ENCODE assay signal across 17 cellular contexts in the genomic region with DNA sequence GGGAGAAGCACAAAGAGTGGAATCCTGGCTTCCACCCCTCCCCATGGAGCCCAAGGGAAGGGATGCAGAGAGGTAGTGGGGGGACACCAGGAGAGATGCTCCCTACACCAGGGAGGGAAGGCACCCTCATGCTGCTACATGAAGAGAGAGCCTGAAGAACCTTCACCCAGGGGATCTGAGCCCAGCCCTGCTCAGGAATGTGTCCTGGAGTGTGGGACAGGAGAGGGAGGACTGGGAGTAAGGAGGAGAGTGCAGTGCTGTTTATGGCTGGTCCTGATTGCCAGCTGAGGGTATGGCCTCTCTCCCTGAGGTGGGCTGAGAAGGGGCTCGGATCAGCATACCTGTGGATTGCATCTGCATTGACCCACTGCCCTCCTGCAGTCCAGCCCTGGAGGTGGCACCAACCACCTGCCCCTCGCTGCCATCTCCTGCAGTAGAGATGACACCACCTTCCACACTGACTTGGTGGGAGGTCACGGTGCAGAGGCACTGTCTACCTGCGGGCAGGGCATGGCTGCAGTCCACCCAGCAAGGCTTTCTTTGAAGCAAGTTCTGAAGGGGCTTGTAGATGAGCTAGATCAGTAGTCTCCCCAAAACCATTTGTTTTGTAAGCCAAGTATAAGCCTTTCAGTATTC.
"Had no signal": no experiment of that assay in that cellular context is flagged by ENCODE, and none has a peak within 500 bp of the region (broad histone marks: within the 10 kb centered on the region; RNA-seq: fewer than 3 reads in every experiment).

No MANE protein-coding gene starts in this region.

- H3K27me3 ChIP-seq: body of pancreas, neutrophil, right lobe of liver, vagina had no signal

- H3K9me3 ChIP-seq: body of pancreas, neutrophil, right lobe of liver, vagina had no signal

- H3K27ac ChIP-seq: body of pancreas, epithelial cell of prostate, neutrophil, parathyroid adenoma, right lobe of liver, vagina had no signal

- ATAC-seq: activated CD4-positive, alpha-beta T cell treated with anti-CD3 and anti-CD28 coated beads for 36 hours; body of pancreas; left ventricle myocardium superior; naive thymus-derived CD4-positive, alpha-beta T cell; right lobe of liver; stimulated activated memory B cell treated with anti-CD40 and anti-IgM and Interleukin-4, amounts not matched to agents 10 μg/mL and 1 μg/mL and 100 μg/mL, for 72 hours had no signal

- H3K4me3 ChIP-seq: body of pancreas, right lobe of liver, vagina had no signal

- H2AFZ ChIP-seq: parathyroid adenoma had no signal

- H3K79me2 ChIP-seq: parathyroid adenoma had no signal

- DNase-seq: activated CD4-positive, alpha-beta T cell treated with anti-CD3 and anti-CD28 coated beads for 36 hours; activated CD4-positive, alpha-beta T cell treated with anti-CD3 and anti-CD28 coated beads, Interleukin-2, amount 50 U/mL, for 48 hours; activated gamma-delta T cell; amniotic stem cell; body of pancreas; endodermal cell; foreskin fibroblast; left ventricle myocardium superior; naive thymus-derived CD4-positive, alpha-beta T cell; right lobe of liver; stimulated activated CD4-positive, alpha-beta T cell treated with anti-CD3 and anti-CD28 coated beads, Interleukin-4, amount 100 ng/mL, for 24 hours; SW 1271 had no signal

- H3K36me3 ChIP-seq: neutrophil, right lobe of liver, vagina had no signal

- H3K9ac ChIP-seq: parathyroid adenoma had no signal

- H3K4me1 ChIP-seq: body of pancreas, parathyroid adenoma, right lobe of liver, vagina had no signal
